In genomic region chr12:79886917-79887519, GRCh38 we compare ENCODE assay signal across 8 cellular contexts. TPM values are rescaled to one million over a fixed set of nuclear protein-coding genes. Genes with fewer than 3 reads are reported as not detected.
DNase-seq lines count a peak whose midpoint lies in the region; ATAC-seq and TF ChIP-seq lines count a peak whose summit lies in the region.

No MANE protein-coding gene starts in this region.

- peaks cover 97% of the 10 kb centered on the region for H3K79me2 ChIP-seq in SU-DHL-6 (ENCODE audit: insufficient read depth, low read length)

- TF ChIP-seq CTCF in SU-DHL-6 (IDR thresholded peaks at IDR 0.05; ENCODE audit: insufficient read depth, low read length, poor library complexity, severe bottlenecking) = peak; percentile 71
- TF ChIP-seq CTCF in gastroesophageal sphincter (IDR thresholded peaks at IDR 0.05) = peak; percentile 22 to 61 (median 58)
- peak; percentile 22 to 47 (median 30) for TF ChIP-seq CTCF in sigmoid colon (IDR thresholded peaks at IDR 0.05)

- H3K27ac ChIP-seq in SU-DHL-6 (ENCODE audit: low read depth, low read length) (no peak overlapping the region), gastroesophageal sphincter (peak overlapping the region in 2 of 4 donors; percentile 5 to 16), sigmoid colon (peak overlapping the region in 2 of 4 donors; percentile 36 to 49)

- H3K9ac ChIP-seq in SU-DHL-6 (ENCODE audit: low read length) = no peak overlapping the region

- H3F3A ChIP-seq in SU-DHL-6 (ENCODE audit: insufficient read depth) = peaks cover 10% of the 10 kb centered on the region; the same call in 1 of the 2 replicates

- intact Hi-C loops in sigmoid colon (cut with DNase I) = loop anchor here (5.0 kb wide), 1 partner anchor 45 kb away; no protein-coding TSS in a partner anchor

- TF ChIP-seq EP300 in gastroesophageal sphincter (IDR thresholded peaks at IDR 0.05) (no peak), sigmoid colon (IDR thresholded peaks at IDR 0.05) (no peak)

- H3K36me3 ChIP-seq in SU-DHL-6 (ENCODE audit: low read length) (no peaks in the 10 kb centered on the region), gastroesophageal sphincter (no peaks in the 10 kb centered on the region), sigmoid colon (no peaks in the 10 kb centered on the region)

- no peaks in the 10 kb centered on the region for H3K9me2 ChIP-seq in SU-DHL-6 (replicated peaks; ENCODE audit: insufficient read depth, low read length)

- H3K27me3 ChIP-seq in SU-DHL-6 (ENCODE audit: low read length) (no peaks in the 10 kb centered on the region), gastroesophageal sphincter (no peaks in the 10 kb centered on the region), sigmoid colon (no peaks in the 10 kb centered on the region)

- TF ChIP-seq POLR2A in gastroesophageal sphincter (IDR thresholded peaks at IDR 0.05) (no peak), sigmoid colon (IDR thresholded peaks at IDR 0.05) (no peak)

- 56 to 64% methylated on average over 3 of the region's 3 CpGs for WGBS in gastroesophageal sphincter (ENCODE audit: low coverage in 1 of 2), 2 donors
- 65 to 70% methylated on average over 3 of the region's 3 CpGs for WGBS in sigmoid colon, 2 donors

- H4K20me1 ChIP-seq in SU-DHL-6 (ENCODE audit: low read depth, low read length) = peaks cover 41% of the 10 kb centered on the region

- DNase-seq in GDM1 (lab: John Stamatoyannopoulos, UW) (peak; percentile 24), M059J (ENCODE audit: low read depth) (peak; percentile 56), sigmoid colon (no peak), activated gamma-delta T cell (lab: John Stamatoyannopoulos, UW) (no peak), hepatic stellate cell (ENCODE audit: low spot score) (no peak)

- H3K9me3 ChIP-seq in SU-DHL-6 (ENCODE audit: insufficient read depth, low read length) (no peaks in the 10 kb centered on the region), gastroesophageal sphincter (no peaks in the 10 kb centered on the region), sigmoid colon (no peaks in the 10 kb centered on the region)

- no peak overlapping the region for H3K4me2 ChIP-seq in SU-DHL-6 (ENCODE audit: low read depth, low read length, poor library complexity, severe bottlenecking)

- no peak overlapping the region for H2AFZ ChIP-seq in SU-DHL-6 (ENCODE audit: low read depth, low read length, severe bottlenecking)

- H3K4me1 ChIP-seq in gastroesophageal sphincter (peaks cover 13 to 95% (median 26%) of the 10 kb centered on the region in 3 donors), sigmoid colon (peaks cover 0 to 97% (median 77%) of the 10 kb centered on the region in 4 donors)

- ATAC-seq in GM21515 (IDR thresholded peaks at IDR 0.05; ENCODE audit: unreplicated experiment) (peak; percentile 76), gastroesophageal sphincter (no peak)

- no peak overlapping the region for H3K4me3 ChIP-seq in SU-DHL-6 (ENCODE audit: insufficient read depth, low read length, poor library complexity, severe bottlenecking)
- H3K4me3 ChIP-seq in gastroesophageal sphincter = no peak overlapping the region
- no peak overlapping the region for H3K4me3 ChIP-seq in sigmoid colon

RNA-seq across cellular contexts. Expression of gene PPP1R12A, which starts 47.9 kb away (rescaled TPM):
- 40.7 and 68.5 TPM in 2 replicates for total RNA-seq in M059J (2014; rRNA removed; shearing (Covaris generic))
- total RNA-seq in gastroesophageal sphincter (100 to 1,000 TPM; 387 to 683 (median 563) TPM), sigmoid colon (100 to 1,000 TPM; 326 to 528 (median 393) TPM)
- polyA plus RNA-seq in sigmoid colon = 10 to 100 TPM; 11.4 to 24.4 (median 12.0) TPM

Comparison
In these comparisons a context has a peak if more than half of its experiments do, and no peak if none do; other contexts are left out.
1. DNase-seq: peak in GDM1 (single experiment) and M059J (single experiment); none in sigmoid colon (single experiment), activated gamma-delta T cell (single experiment) and hepatic stellate cell (single experiment).
2. Peak in every context shown above with its lines, with median percentiles within 50 percentile points of each other: CTCF ChIP-seq.